ENCODE assay signal across 1 cellular context in genomic region chr15:31300208-31300661, GRCh38.
A peak's percentile ranks its signal among the peaks of the same experiment; 100 is the strongest.
TF ChIP-seq lines count a peak whose summit lies in the region.

No MANE protein-coding gene starts in this region.

TF ChIP-seq in HepG2, 621 proteins besides CTCF, POLR2A, EP300 and RAD21:
- TF ChIP-seq, protein P1, sequence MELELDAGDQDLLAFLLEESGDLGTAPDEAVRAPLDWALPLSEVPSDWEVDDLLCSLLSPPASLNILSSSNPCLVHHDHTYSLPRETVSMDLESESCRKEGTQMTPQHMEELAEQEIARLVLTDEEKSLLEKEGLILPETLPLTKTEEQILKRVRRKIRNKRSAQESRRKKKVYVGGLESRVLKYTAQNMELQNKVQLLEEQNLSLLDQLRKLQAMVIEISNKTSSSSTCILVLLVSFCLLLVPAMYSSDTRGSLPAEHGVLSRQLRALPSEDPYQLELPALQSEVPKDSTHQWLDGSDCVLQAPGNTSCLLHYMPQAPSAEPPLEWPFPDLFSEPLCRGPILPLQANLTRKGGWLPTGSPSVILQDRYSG (CRISPR knock-in tag; IDR thresholded peaks at IDR 0.05), result no peak
- no peak for TF ChIP-seq HOXA7 (CRISPR knock-in tag; IDR thresholded peaks at IDR 0.05)
- TF ChIP-seq AGO1 (IDR thresholded peaks at IDR 0.05; ENCODE audit: low read depth, low read length, poor library complexity, severe bottlenecking), result no peak
- no peak for TF ChIP-seq CBFB (CRISPR knock-in tag; IDR thresholded peaks at IDR 0.05)
- TF ChIP-seq HNRNPL (IDR thresholded peaks at IDR 0.05; ENCODE audit: low read depth, low read length), result peak; percentile 88
- no peak for TF ChIP-seq ZNF569 (CRISPR knock-in tag; IDR thresholded peaks at IDR 0.05; ENCODE audit: borderline replicate concordance)
- no peak for TF ChIP-seq HMG20A (CRISPR knock-in tag; IDR thresholded peaks at IDR 0.05; ENCODE audit: borderline replicate concordance)
- no peak for TF ChIP-seq ZNF33A (CRISPR knock-in tag; IDR thresholded peaks at IDR 0.05; ENCODE audit: borderline replicate concordance)
TF ChIP-seq in HepG2: peak in this region for 1.
